ENCODE assay signal across 16 cellular contexts in genomic region chr1:63874278-63874880, GRCh38.
DNase-seq lines count a peak whose midpoint lies in the region; ATAC-seq and TF ChIP-seq lines count a peak whose summit lies in the region.
"Had no signal": no experiment of that assay in that cellular context is flagged by ENCODE, and none has a peak within 500 bp of the region (broad histone marks: within the 10 kb centered on the region; RNA-seq: fewer than 3 reads in every experiment).

No MANE protein-coding gene starts in this region.

- no peaks in the 10 kb centered on the region for H3K9me3 ChIP-seq in Panc1 (ENCODE audit: control insufficient read depth, insufficient read depth, low read depth, low read length)
- H3K9me3 ChIP-seq: thoracic aorta had no signal

- peak overlapping the region in 1 of 2 experiments; percentile 20; a peak in 2 of 4 replicates for H3K4me3 ChIP-seq in Panc1 (ENCODE audit: low read depth in 2 of 2, low read length in 2 of 2)
- H3K4me3 ChIP-seq in fibroblast of villous mesenchyme (ENCODE audit: low read depth, low read length): no peak overlapping the region
- no peak overlapping the region for H3K4me3 ChIP-seq in retinal pigment epithelial cell (ENCODE audit: low read length)
- H3K4me3 ChIP-seq: GM12878, thoracic aorta had no signal

- CTCF ChIA-PET in Panc1 (lab: Charles Lee): no interaction called here
- CTCF ChIA-PET in activated naive CD4-positive, alpha-beta T cell treated with anti-CD3 and anti-CD28 coated beads for 36 hours (lab: Charles Lee): no interaction called here

- no peak overlapping the region for H3K4me3 Mint-ChIP-seq in activated naive CD4-positive, alpha-beta T cell treated with anti-CD3 and anti-CD28 coated beads for 36 hours
- H3K4me3 Mint-ChIP-seq: activated CD4-positive, alpha-beta T cell treated with anti-CD3 and anti-CD28 coated beads, Interleukin-2, amount 10 ng/mL, durations not matched to agents 24 days and 14 days; activated T-cell treated with anti-CD3 and anti-CD28 coated beads, Interleukin-2, amount 50 U/mL, for 72 hours; CD14-positive monocyte; effector memory CD8-positive, alpha-beta T cell had no signal

- peaks cover 5% of the 10 kb centered on the region for H3K27me3 Mint-ChIP-seq in activated naive CD4-positive, alpha-beta T cell treated with anti-CD3 and anti-CD28 coated beads for 36 hours (ENCODE audit: low read depth)

- POLR2A ChIA-PET in Panc1 (lab: Charles Lee): interaction anchor here (0.6 to 0.7 kb wide), 3 partner anchors 26 to 809 kb away, joined by 5 to 8 read pairs (median 7); no protein-coding TSS in a partner anchor

- no peaks in the 10 kb centered on the region for H3K27me3 ChIP-seq in Panc1 (ENCODE audit: control insufficient read depth, insufficient read depth, low read length)

- H3K27ac ChIP-seq in Panc1 (ENCODE audit: low read length): peak overlapping the region; percentile 91

- H3K9me3 Mint-ChIP-seq in activated naive CD4-positive, alpha-beta T cell treated with anti-CD3 and anti-CD28 coated beads for 36 hours: no peaks in the 10 kb centered on the region
- H3K9me3 Mint-ChIP-seq: activated CD4-positive, alpha-beta T cell treated with anti-CD3 and anti-CD28 coated beads, Interleukin-2, amount 10 ng/mL, durations not matched to agents 24 days and 14 days; activated T-cell treated with anti-CD3 and anti-CD28 coated beads, Interleukin-2, amount 50 U/mL, for 72 hours; effector memory CD8-positive, alpha-beta T cell had no signal

- no peak overlapping the region for H3K27ac Mint-ChIP-seq in activated naive CD4-positive, alpha-beta T cell treated with anti-CD3 and anti-CD28 coated beads for 36 hours
- H3K27ac Mint-ChIP-seq: activated CD4-positive, alpha-beta T cell treated with anti-CD3 and anti-CD28 coated beads, Interleukin-2, amount 10 ng/mL, durations not matched to agents 24 days and 14 days; activated T-cell treated with anti-CD3 and anti-CD28 coated beads, Interleukin-2, amount 50 U/mL, for 72 hours; CD14-positive monocyte; effector memory CD8-positive, alpha-beta T cell had no signal

- in situ Hi-C loops in Panc1 (cut with HindIII; ENCODE audit: low pct_unique_long_range_greater_than_20kb, low sequenced_read_pairs): no loop called here

- 0 out of 2 replicates have a peak, but pooled peaks have one; percentile 30 for ATAC-seq in Panc1
- ATAC-seq in HG03442 (IDR thresholded peaks at IDR 0.05; ENCODE audit: unreplicated experiment): no peak
- ATAC-seq: activated T-cell treated with anti-CD3 and anti-CD28 coated beads, Interleukin-2, amount 50 U/mL, for 72 hours; effector memory CD8-positive, alpha-beta T cell; GM12878 had no signal

- BruUV-seq in Panc1 (replicated peaks; lab: Mats Ljungman, UMichigan): no TSS peak

- H3K4me1 ChIP-seq in Panc1 (ENCODE audit: control insufficient read depth, insufficient read depth, low read length): peaks cover 78% of the 10 kb centered on the region

- TF ChIP-seq CTCF in Panc1 (IDR thresholded peaks at IDR 0.05) (no peak), fibroblast of villous mesenchyme (IDR thresholded peaks at IDR 0.05; ENCODE audit: insufficient read depth, low read depth, low read length) (no peak), retinal pigment epithelial cell (conservative IDR thresholded peaks at IDR 0.05; ENCODE audit: low read depth, low read length) (peak; percentile 1)

- H3K36me3 Mint-ChIP-seq in activated naive CD4-positive, alpha-beta T cell treated with anti-CD3 and anti-CD28 coated beads for 36 hours (ENCODE audit: low read depth): no peaks in the 10 kb centered on the region
- H3K36me3 Mint-ChIP-seq: CD14-positive monocyte had no signal

- peak; percentile 39 for DNase-seq in GM03348 (ENCODE audit: low spot score)
- DNase-seq in Panc1 (ENCODE audit: low read depth, low spot score): no peak
- peak; percentile 60 for DNase-seq in fibroblast of villous mesenchyme (ENCODE audit: low read depth)
- DNase-seq in retinal pigment epithelial cell (ENCODE audit: low read depth): no peak
- DNase-seq in activated naive CD4-positive, alpha-beta T cell treated with anti-CD3 and anti-CD28 coated beads for 36 hours: no peak
- no peak for DNase-seq in HuH-7 (ENCODE audit: low spot score)
- DNase-seq in stimulated activated CD4-positive, alpha-beta T cell treated with anti-CD3 and anti-CD28 coated beads, Interleukin-15, amount 100 ng/mL, for 24 hours: no peak
- DNase-seq: activated CD4-positive, alpha-beta T cell treated with anti-CD3 and anti-CD28 coated beads, Interleukin-2, amount 10 ng/mL, durations not matched to agents 24 days and 14 days; activated T-cell treated with anti-CD3 and anti-CD28 coated beads, Interleukin-2, amount 50 U/mL, for 72 hours; effector memory CD8-positive, alpha-beta T cell; SHP77 treated with DMSO at 0.1 percent for 48 hours; T1000 had no signal

- intact Hi-C loops in Panc1 (cut with micrococcal nuclease; ENCODE audit: unreplicated experiment): no loop called here
- intact Hi-C loops in activated naive CD4-positive, alpha-beta T cell treated with anti-CD3 and anti-CD28 coated beads for 36 hours (cut with micrococcal nuclease): no loop called here

- no peaks in the 10 kb centered on the region for H3K36me3 ChIP-seq in Panc1 (ENCODE audit: control insufficient read depth, insufficient read depth, low read length)
- H3K36me3 ChIP-seq: thoracic aorta had no signal

- H3K4me1 Mint-ChIP-seq in activated naive CD4-positive, alpha-beta T cell treated with anti-CD3 and anti-CD28 coated beads for 36 hours (ENCODE audit: low read depth): no peaks in the 10 kb centered on the region
- H3K4me1 Mint-ChIP-seq: activated CD4-positive, alpha-beta T cell treated with anti-CD3 and anti-CD28 coated beads, Interleukin-2, amount 10 ng/mL, durations not matched to agents 24 days and 14 days; CD14-positive monocyte had no signal

Comparison
In these comparisons a context has a peak if more than half of its experiments do, and no peak if none do; other contexts are left out.
1. DNase-seq: peak in GM03348 (single experiment) and fibroblast of villous mesenchyme (single experiment); none in Panc1 (single experiment), retinal pigment epithelial cell (single experiment), activated naive CD4-positive, alpha-beta T cell treated with anti-CD3 and anti-CD28 coated beads for 36 hours (single experiment), HuH-7 (single experiment) and stimulated activated CD4-positive, alpha-beta T cell treated with anti-CD3 and anti-CD28 coated beads, Interleukin-15, amount 100 ng/mL, for 24 hours (single experiment).